36 cellular contexts compared by ENCODE assay signal in genomic region chr9:110086537-110086936, GRCh38.
"Had no signal": no experiment of that assay in that cellular context is flagged by ENCODE, and none has a peak within 500 bp of the region (broad histone marks: within the 10 kb centered on the region; RNA-seq: fewer than 3 reads in every experiment).

No MANE protein-coding gene starts in this region.

- H3K9me3 Mint-ChIP-seq: activated CD4-positive, alpha-beta memory T cell treated with anti-CD3 and anti-CD28 coated beads for 36 hours; activated CD8-positive, alpha-beta T cell treated with anti-CD3 and anti-CD28 coated beads for 36 hours; activated naive CD4-positive, alpha-beta T cell treated with anti-CD3 and anti-CD28 coated beads, Interleukin-2, amount 10 ng/mL, durations not matched to agents 7 days and 5 days; activated naive CD4-positive, alpha-beta T cell treated with anti-CD3 and anti-CD28 coated beads, Interleukin-2, amount 50 U/mL, for 24 hours; activated naive CD8-positive, alpha-beta T cell treated with anti-CD3 and anti-CD28 coated beads, Interleukin-2, amount 10 ng/mL, durations not matched to agents 7 days and 5 days; activated naive CD8-positive, alpha-beta T cell treated with anti-CD3 and anti-CD28 coated beads, Interleukin-2, amount 50 U/mL, for 24 hours; activated T-cell treated with anti-CD3 and anti-CD28 coated beads, Interleukin-2, amount 50 U/mL, for 4 hours; activated T-cell treated with anti-CD3 and anti-CD28 coated beads, Interleukin-2, amount 50 U/mL, for 72 hours; activated T-helper 1 cell treated with anti-CD3 and anti-CD28 coated beads, Interleukin-12 subunit alpha, Interleukin-12 subunit beta, Interleukin-2, Interleukin-4 antibody, amounts not matched to agents 30 ng/mL and 10 ng/mL and 1 ng/mL, durations not matched to agents 14 hours and 24 hours and 36 hours; T-helper 1 cell treated with Interleukin-12 subunit alpha and Interleukin-12 subunit beta and Interleukin-4 antibody, amounts not matched to agents 30 μg/mL and 1 μg/mL, for 36 hours; T-helper 2 cell treated with Interferon-gamma antibody and Interleukin-4, amounts not matched to agents 5 μg/mL and 100 μg/mL, for 36 hours; WTC11 had no signal

- FAIRE-seq: astrocyte, TTC549 had no signal

- H3K27me3 Mint-ChIP-seq: activated CD4-positive, alpha-beta memory T cell treated with anti-CD3 and anti-CD28 coated beads for 36 hours; activated CD4-positive, alpha-beta T cell treated with anti-CD3 and anti-CD28 coated beads, Interleukin-2, amount 10 ng/mL, durations not matched to agents 24 days and 14 days; activated naive CD4-positive, alpha-beta T cell treated with anti-CD3 and anti-CD28 coated beads, Interleukin-2, amount 10 ng/mL, durations not matched to agents 7 days and 5 days; activated naive CD8-positive, alpha-beta T cell; activated naive CD8-positive, alpha-beta T cell treated with anti-CD3 and anti-CD28 coated beads, Interleukin-2, amount 50 U/mL, for 24 hours; activated T-helper 17 cell treated with anti-CD3 and anti-CD28 coated beads, Interleukin-2, amount 50 U/mL, for 72 hours had no signal

- H3K4me3 Mint-ChIP-seq: activated CD4-positive, alpha-beta memory T cell treated with anti-CD3 and anti-CD28 coated beads for 36 hours; activated CD4-positive, alpha-beta T cell treated with anti-CD3 and anti-CD28 coated beads, Interleukin-2, amount 10 ng/mL, durations not matched to agents 24 days and 14 days; activated CD8-positive, alpha-beta T cell treated with anti-CD3 and anti-CD28 coated beads for 36 hours; activated naive CD4-positive, alpha-beta T cell treated with anti-CD3 and anti-CD28 coated beads, Interleukin-2, amount 10 ng/mL, durations not matched to agents 7 days and 5 days; activated naive CD4-positive, alpha-beta T cell treated with anti-CD3 and anti-CD28 coated beads, Interleukin-2, amount 50 U/mL, for 24 hours; activated naive CD8-positive, alpha-beta T cell; activated naive CD8-positive, alpha-beta T cell treated with anti-CD3 and anti-CD28 coated beads, Interleukin-2, amount 10 ng/mL, durations not matched to agents 7 days and 5 days; activated naive CD8-positive, alpha-beta T cell treated with anti-CD3 and anti-CD28 coated beads, Interleukin-2, amount 50 U/mL, for 24 hours; activated T-cell treated with anti-CD3 and anti-CD28 coated beads, Interleukin-2, amount 50 U/mL, for 4 hours; activated T-cell treated with anti-CD3 and anti-CD28 coated beads, Interleukin-2, amount 50 U/mL, for 72 hours; activated T-helper 1 cell treated with anti-CD3 and anti-CD28 coated beads, Interleukin-12 subunit alpha, Interleukin-12 subunit beta, Interleukin-2, Interleukin-4 antibody, amounts not matched to agents 30 ng/mL and 10 ng/mL and 1 ng/mL, durations not matched to agents 14 hours and 24 hours and 36 hours; activated T-helper 17 cell treated with anti-CD3 and anti-CD28 coated beads, Interleukin-2, amount 50 U/mL, for 72 hours; T-helper 1 cell treated with Interleukin-12 subunit alpha and Interleukin-12 subunit beta and Interleukin-4 antibody, amounts not matched to agents 30 μg/mL and 1 μg/mL, for 36 hours; T-helper 2 cell treated with Interferon-gamma antibody and Interleukin-4, amounts not matched to agents 5 μg/mL and 100 μg/mL, for 36 hours; WTC11 had no signal

- H3K4me1 ChIP-seq: breast epithelium had no signal

- DNase-seq: activated CD4-positive, alpha-beta memory T cell treated with anti-CD3 and anti-CD28 coated beads for 36 hours; activated CD4-positive, alpha-beta T cell treated with anti-CD3 and anti-CD28 coated beads for 4 hours; activated CD4-positive, alpha-beta T cell treated with anti-CD3 and anti-CD28 coated beads, Interleukin-2, amount 10 ng/mL, durations not matched to agents 24 days and 14 days; activated CD4-positive, alpha-beta T cell treated with anti-CD3 and anti-CD28 coated beads, Interleukin-2, amount 50 U/mL, for 1 hour; activated CD4-positive, alpha-beta T cell treated with anti-CD3 and anti-CD28 coated beads, Interleukin-2, amount 50 U/mL, for 4 hours; activated CD4-positive, CD25-positive, alpha-beta regulatory T cell treated with anti-CD3 and anti-CD28 coated beads, Interleukin-2, amount 50 U/mL, for 72 hours; activated CD8-positive, alpha-beta memory T cell treated with anti-CD3 and anti-CD28 coated beads, Interleukin-2, amount 50 U/mL, for 4 hours; activated CD8-positive, alpha-beta T cell treated with anti-CD3 and anti-CD28 coated beads for 36 hours; activated gamma-delta T cell; activated naive CD4-positive, alpha-beta T cell treated with anti-CD3 and anti-CD28 coated beads, Interleukin-2, amount 10 ng/mL, durations not matched to agents 7 days and 5 days; activated naive CD4-positive, alpha-beta T cell treated with Interleukin-2 at 50 U/mL for 16 hours; activated naive CD8-positive, alpha-beta T cell treated with anti-CD3 and anti-CD28 coated beads, Interleukin-2, amount 10 ng/mL, durations not matched to agents 7 days and 5 days; activated naive CD8-positive, alpha-beta T cell treated with anti-CD3 and anti-CD28 coated beads, Interleukin-2, amount 50 U/mL, for 24 hours; activated T-cell treated with anti-CD3 and anti-CD28 coated beads for 4 hours; activated T-cell treated with anti-CD3 and anti-CD28 coated beads, Interleukin-2, amount 50 U/mL, for 1 hour; activated T-cell treated with anti-CD3 and anti-CD28 coated beads, Interleukin-2, amount 50 U/mL, for 4 hours; activated T-cell treated with anti-CD3 and anti-CD28 coated beads, Interleukin-2, amount 50 U/mL, for 72 hours; amygdala; aorta; body of pancreas; brain microvascular endothelial cell; central memory CD4-positive, alpha-beta T cell; T-helper 1 cell; T-helper 2 cell; T-helper 9 cell; WERI-Rb-1 had no signal

- H3K9me3 ChIP-seq: body of pancreas, breast epithelium had no signal

- H3K27ac Mint-ChIP-seq: activated CD4-positive, alpha-beta memory T cell treated with anti-CD3 and anti-CD28 coated beads for 36 hours; activated CD8-positive, alpha-beta T cell treated with anti-CD3 and anti-CD28 coated beads for 36 hours; activated naive CD4-positive, alpha-beta T cell treated with anti-CD3 and anti-CD28 coated beads, Interleukin-2, amount 10 ng/mL, durations not matched to agents 7 days and 5 days; activated naive CD4-positive, alpha-beta T cell treated with anti-CD3 and anti-CD28 coated beads, Interleukin-2, amount 50 U/mL, for 24 hours; activated naive CD8-positive, alpha-beta T cell; activated naive CD8-positive, alpha-beta T cell treated with anti-CD3 and anti-CD28 coated beads, Interleukin-2, amount 10 ng/mL, durations not matched to agents 7 days and 5 days; activated naive CD8-positive, alpha-beta T cell treated with anti-CD3 and anti-CD28 coated beads, Interleukin-2, amount 50 U/mL, for 24 hours; activated T-cell treated with anti-CD3 and anti-CD28 coated beads, Interleukin-2, amount 50 U/mL, for 72 hours; activated T-helper 17 cell treated with anti-CD3 and anti-CD28 coated beads, Interleukin-2, amount 50 U/mL, for 72 hours; WTC11 had no signal

- H3K27me3 ChIP-seq: body of pancreas, brain microvascular endothelial cell, breast epithelium had no signal

- H3K4me3 ChIP-seq: body of pancreas, breast epithelium had no signal

- H3K36me3 ChIP-seq: brain microvascular endothelial cell, breast epithelium, WERI-Rb-1 had no signal

- H3K27ac ChIP-seq: body of pancreas, brain microvascular endothelial cell, breast epithelium, WERI-Rb-1 had no signal

- ATAC-seq: activated CD8-positive, alpha-beta T cell treated with anti-CD3 and anti-CD28 coated beads for 36 hours; activated naive CD8-positive, alpha-beta T cell treated with anti-CD3 and anti-CD28 coated beads, Interleukin-2, amount 50 U/mL, for 24 hours; activated T-cell treated with anti-CD3 and anti-CD28 coated beads, Interleukin-2, amount 50 U/mL, for 4 hours; activated T-cell treated with anti-CD3 and anti-CD28 coated beads, Interleukin-2, amount 50 U/mL, for 72 hours; activated T-helper 17 cell treated with anti-CD3 and anti-CD28 coated beads, Interleukin-2, amount 50 U/mL, for 72 hours; body of pancreas; WTC11 had no signal

- H3K36me3 Mint-ChIP-seq: activated CD4-positive, alpha-beta memory T cell treated with anti-CD3 and anti-CD28 coated beads for 36 hours; activated naive CD4-positive, alpha-beta T cell treated with anti-CD3 and anti-CD28 coated beads, Interleukin-2, amount 50 U/mL, for 24 hours; activated naive CD8-positive, alpha-beta T cell; activated naive CD8-positive, alpha-beta T cell treated with anti-CD3 and anti-CD28 coated beads, Interleukin-2, amount 10 ng/mL, durations not matched to agents 7 days and 5 days had no signal
